19 cellular contexts compared by ENCODE assay signal in genomic region chr4:73831569-73831968, GRCh38. TPM values are rescaled to one million over a fixed set of nuclear protein-coding genes. Genes with fewer than 3 reads are reported as not detected.
DNase-seq lines count a peak whose midpoint lies in the region; TF ChIP-seq lines count a peak whose summit lies in the region.
"Had no signal": no experiment of that assay in that cellular context is flagged by ENCODE, and none has a peak within 500 bp of the region (broad histone marks: within the 10 kb centered on the region; RNA-seq: fewer than 3 reads in every experiment).

No MANE protein-coding gene starts in this region.

- peak; percentile 21 for DNase-seq in EH (ENCODE audit: low read depth)
- DNase-seq in GM04504 (ENCODE audit: low read depth), result peak; percentile 31
- DNase-seq in fibroblast of gingiva (ENCODE audit: low read depth), result peak; percentile 65
- DNase-seq in osteocyte (ENCODE audit: extremely low spot score, unreplicated experiment), result no peak
- no peak for DNase-seq in HEK293T (ENCODE audit: extremely low spot score)
- no peak for DNase-seq in prostate gland (ENCODE audit: low spot score)
- no peak for DNase-seq in NCI-H1436 treated with DMSO at 0.1 percent for 48 hours (lab: John Stamatoyannopoulos, UW)
- DNase-seq: DND-41, GOT3, MV-4-11, NCI-H1417, NCI-H187 treated with DMSO at 0.1 percent for 48 hours, NCI-H2227 treated with DMSO at 0.1 percent for 48 hours, NCI-H510A treated with DMSO at 0.1 percent for 48 hours, NCI-H774, SIG-M5 had no signal

- CTCF ChIA-PET in HEK293T (lab: Yijun Ruan, JAX), result no interaction called here

- H3K4me1 ChIP-seq in prostate gland (replicated peaks), result no peaks in the 10 kb centered on the region

- no peak overlapping the region for H3K4me3 Mint-ChIP-seq in osteocyte (ENCODE audit: unreplicated experiment)
- H3K4me3 Mint-ChIP-seq: B cell had no signal

- POLR2A ChIA-PET in HEK293T (lab: Yijun Ruan, JAX), result no interaction called here

- H3K4me1 Mint-ChIP-seq in osteocyte (ENCODE audit: unreplicated experiment), result peaks cover 41% of the 10 kb centered on the region
- H3K4me1 Mint-ChIP-seq: B cell had no signal

- TF ChIP-seq CTCF in osteocyte (IDR thresholded peaks at IDR 0.05) (no peak), prostate gland (IDR thresholded peaks at IDR 0.05) (no peak)

- peak overlapping the region; percentile 75 for H3K27ac Mint-ChIP-seq in osteocyte (ENCODE audit: unreplicated experiment)
- H3K27ac Mint-ChIP-seq: B cell had no signal

- H3K27ac ChIP-seq in prostate gland, result no peak overlapping the region
- H3K27ac ChIP-seq: KMS-11 had no signal

- no peak overlapping the region for H3K4me3 ChIP-seq in prostate gland

- WGBS in prostate gland, result 46% methylated on average over 2 of the region's 2 CpGs

- peaks cover 14% of the 10 kb centered on the region for H3K36me3 Mint-ChIP-seq in osteocyte (ENCODE audit: unreplicated experiment)

- H3K36me3 ChIP-seq in prostate gland, result no peaks in the 10 kb centered on the region

- H3K27me3 Mint-ChIP-seq in osteocyte (ENCODE audit: unreplicated experiment), result no peaks in the 10 kb centered on the region

- H3K27me3 ChIP-seq in prostate gland (replicated peaks; ENCODE audit: insufficient read depth), result no peaks in the 10 kb centered on the region

- no peak for TF ChIP-seq POLR2A in prostate gland (IDR thresholded peaks at IDR 0.05)

- H3K9me3 ChIP-seq in prostate gland, result no peaks in the 10 kb centered on the region

- H3K9me3 Mint-ChIP-seq in osteocyte (ENCODE audit: unreplicated experiment), result peaks cover 16% of the 10 kb centered on the region

- intact Hi-C loops in prostate gland (cut with DNase I), result no loop called here

TF ChIP-seq in HEK293T, 16 proteins besides CTCF, POLR2A, EP300 and RAD21:
- TF ChIP-seq FOXA1 (IDR thresholded peaks at IDR 0.05), result no peak
- no peak for TF ChIP-seq BHLHE40 (IDR thresholded peaks at IDR 0.05; ENCODE audit: borderline replicate concordance)
- TF ChIP-seq NFRKB (IDR thresholded peaks at IDR 0.05), result no peak
- no peak for TF ChIP-seq ARNT (IDR thresholded peaks at IDR 0.05)
- TF ChIP-seq CTBP1 (IDR thresholded peaks at IDR 0.05; ENCODE audit: borderline replicate concordance), result no peak
- TF ChIP-seq SUZ12 (IDR thresholded peaks at IDR 0.05), result no peak
- no peak for TF ChIP-seq L3MBTL2 (conservative IDR thresholded peaks at IDR 0.05)
- TF ChIP-seq ELF4 (IDR thresholded peaks at IDR 0.05), result no peak
- TF ChIP-seq FOXM1 (IDR thresholded peaks at IDR 0.05; ENCODE audit: borderline replicate concordance), result no peak

RNA-seq across cellular contexts. Expression of gene CXCL6, which starts 4.9 kb away (rescaled TPM):
- 35.3 and 37.6 TPM in 2 replicates for total RNA-seq in osteocyte
- total RNA-seq in prostate gland, result 1 to 10 TPM; 5.2 to 8.4 TPM
- total RNA-seq: B cell, OCI-LY7 had no signal

RNA-seq across cellular contexts. Expression of gene PF4V1, which starts 21.5 kb away (rescaled TPM):
- total RNA-seq in osteocyte, result 0.78 TPM in 1 of 2 replicates, not detected in the other
- not detected for total RNA-seq in prostate gland
- total RNA-seq: B cell, OCI-LY7 had no signal

RNA-seq across cellular contexts. Expression of gene CXCL1, which starts 37.6 kb away (rescaled TPM):
- total RNA-seq in osteocyte (118 and 132 TPM in 2 replicates), prostate gland (10 to 100 TPM in 1 of 2 donors, under 1 TPM in 1; 0.74 to 37.1 TPM)
- total RNA-seq: B cell, OCI-LY7 had no signal

Comparison
In these comparisons a context has a peak if more than half of its experiments do, and no peak if none do; other contexts are left out.
1. DNase-seq: peak in EH (single experiment), GM04504 (single experiment) and fibroblast of gingiva (single experiment); none in osteocyte (single experiment), HEK293T (single experiment), prostate gland (single experiment) and NCI-H1436 treated with DMSO at 0.1 percent for 48 hours (single experiment).